Comparison of ENCODE assay signal across 9 cellular contexts in the genomic region with DNA sequence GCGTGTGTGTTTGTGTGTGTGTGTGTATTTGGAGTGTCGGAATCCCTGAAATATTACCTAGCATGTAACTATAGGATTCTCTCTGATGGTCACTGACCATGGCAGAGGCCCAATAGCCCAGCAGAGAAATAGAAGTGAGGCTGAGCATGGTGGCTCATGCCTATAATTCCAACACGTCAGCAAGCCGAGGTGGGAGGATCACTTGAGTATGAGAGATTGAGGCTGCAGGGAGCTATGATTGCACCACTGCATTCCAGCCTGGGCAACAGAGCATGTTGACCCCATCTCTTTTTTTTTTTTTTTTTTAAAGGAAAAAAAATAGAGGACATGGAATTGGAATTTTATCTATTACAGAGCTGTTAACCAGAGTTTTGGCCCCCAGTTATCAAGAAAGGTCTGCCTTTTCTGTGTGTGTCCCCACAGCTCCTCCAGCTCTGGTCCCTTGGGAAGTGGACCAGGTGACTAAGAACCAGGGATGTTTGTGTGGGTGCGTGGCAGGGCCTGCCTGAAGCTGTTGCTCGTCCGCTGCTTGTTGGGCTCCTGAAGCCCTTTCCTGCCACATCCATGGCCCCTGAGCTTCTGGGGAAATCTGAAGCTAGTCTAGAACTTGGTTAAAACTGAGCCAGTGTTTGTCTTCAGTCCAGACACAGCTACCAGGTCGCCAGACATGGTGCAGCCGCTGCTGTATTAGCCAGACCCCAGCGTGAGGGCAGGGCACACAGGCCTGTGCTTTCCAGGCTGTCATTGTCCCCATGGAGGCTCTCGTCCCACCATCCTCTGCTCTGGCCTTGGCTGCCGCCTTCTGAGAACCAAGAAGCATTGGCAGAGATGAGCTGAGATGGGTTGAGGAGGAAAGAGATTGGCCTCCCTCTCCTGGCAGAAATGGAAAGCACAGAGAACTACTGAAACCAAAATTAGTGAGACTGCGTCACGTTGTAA. TPM values are rescaled to one million over a fixed set of nuclear protein-coding genes. Genes with fewer than 3 reads are reported as not detected.
A peak's percentile ranks its signal among the peaks of the same experiment; 100 is the strongest.
DNase-seq lines count a peak whose midpoint lies in the region; ATAC-seq, FAIRE-seq and TF ChIP-seq lines count a peak whose summit lies in the region.
"Had no signal": no experiment of that assay in that cellular context is flagged by ENCODE, and none has a peak within 500 bp of the region (broad histone marks: within the 10 kb centered on the region; RNA-seq: fewer than 3 reads in every experiment).

No MANE protein-coding gene starts in this region.

- CTCF ChIA-PET in RWPE1 (lab: Yijun Ruan, JAX) = interaction anchor here (0.6 to 1.1 kb wide), 4 partner anchors 9 to 244 kb away, joined by 3 to 5 read pairs (median 5); no protein-coding TSS in a partner anchor

- ATAC-seq in pancreas = peak; percentile 53 to 86 (median 82)

- H3K36me3 ChIP-seq in pancreas = no peaks in the 10 kb centered on the region
- H3K36me3 ChIP-seq: BLaER1 treated with 17β-estradiol and CSF1 and Interleukin-3, amounts not matched to agents 10 nM and 100 nM had no signal

- intact Hi-C loops in pancreas (cut with DNase I) = loop anchor here in 1 of 3 donors (5.0 kb wide), 1 partner anchor 130 kb away; a partner anchor contains a TSS

- H3K9me3 ChIP-seq in pancreas = no peaks in the 10 kb centered on the region

- H3K27ac ChIP-seq in RWPE1 = no peak overlapping the region
- no peak overlapping the region for H3K27ac ChIP-seq in pancreas
- H3K27ac ChIP-seq: BLaER1 treated with 17β-estradiol and CSF1 and Interleukin-3, amounts not matched to agents 10 nM and 100 nM had no signal

- no peaks in the 10 kb centered on the region for H3K27me3 ChIP-seq in pancreas
- H3K27me3 ChIP-seq: BLaER1 treated with 17β-estradiol and CSF1 and Interleukin-3, amounts not matched to agents 10 nM and 100 nM had no signal

- no peak for FAIRE-seq in pancreas (lab: Jason Lieb, UNC)

- H3K4me3 ChIP-seq in fibroblast of villous mesenchyme (ENCODE audit: low read depth, low read length) (no peak overlapping the region), pancreas (no peak overlapping the region)
- H3K4me3 ChIP-seq: BLaER1 treated with 17β-estradiol and CSF1 and Interleukin-3, amounts not matched to agents 10 nM and 100 nM had no signal

- peaks cover 0 to 10% (median 3%) of the 10 kb centered on the region in 3 donors for H3K4me1 ChIP-seq in pancreas
- H3K4me1 ChIP-seq: BLaER1 treated with 17β-estradiol and CSF1 and Interleukin-3, amounts not matched to agents 10 nM and 100 nM had no signal

- POLR2A ChIA-PET in RWPE1 (lab: Yijun Ruan, JAX; ENCODE audit: low non-redundant PET) = no interaction called here

- TF ChIP-seq CTCF in RWPE1 (conservative IDR thresholded peaks at IDR 0.05; ENCODE audit: low read depth) (no peak), fibroblast of villous mesenchyme (IDR thresholded peaks at IDR 0.05; ENCODE audit: insufficient read depth, low read depth, low read length) (peak; percentile 75), pancreas (IDR thresholded peaks at IDR 0.05) (peak in 2 of 4 donors; percentile 34 to 37)

- 47 to 48% methylated on average over 14 of the region's 14 CpGs for WGBS in pancreas, 2 donors

- DNase-seq in NCI-H2107 treated with DMSO at 0.1 percent for 48 hours (lab: John Stamatoyannopoulos, UW; ENCODE audit: unreplicated experiment) = peak; percentile 41
- no peak for DNase-seq in NCI-H2107 (lab: John Stamatoyannopoulos, UW)
- peak; percentile 32 for DNase-seq in RWPE1 (ENCODE audit: low spot score)
- DNase-seq in fibroblast of villous mesenchyme (ENCODE audit: low read depth) = peak; percentile 77
- peak in 4 of 6 donors; percentile 13 to 41 (median 35) for DNase-seq in pancreas
- no peak for DNase-seq in DMS153 treated with DMSO at 0.1 percent for 48 hours (lab: John Stamatoyannopoulos, UW; ENCODE audit: unreplicated experiment)
- no peak for DNase-seq in GOT3 (lab: John Stamatoyannopoulos, UW)
- no peak for DNase-seq in NCI-H2081 treated with DMSO at 0.1 percent for 48 hours (lab: John Stamatoyannopoulos, UW)

RNA-seq across cellular contexts. Expression of a gene that starts 25.5 kb away (rescaled TPM):
- not detected in 2 replicates for total RNA-seq in fibroblast of villous mesenchyme
- total RNA-seq in pancreas = under 1 TPM in 3 of 6 donors, not detected in 3; 0.08 to 0.73 (median 0.28) TPM
- polyA plus RNA-seq in pancreas = not detected

RNA-seq across cellular contexts. Expression of a gene that starts 58.8 kb away (rescaled TPM):
- total RNA-seq in fibroblast of villous mesenchyme (0.32 TPM in 1 of 2 replicates, not detected in the other), pancreas (10 to 100 TPM in 2 of 6 donors, 1 to 10 TPM in 4; 1.1 to 23.4 (median 9.1) TPM)
- 1 to 10 TPM; 8.2 to 8.4 TPM for polyA plus RNA-seq in pancreas

Comparison
In these comparisons a context has a peak if more than half of its experiments do, and no peak if none do; other contexts are left out.
1. DNase-seq: peak in NCI-H2107 treated with DMSO at 0.1 percent for 48 hours (single experiment), RWPE1 (single experiment), fibroblast of villous mesenchyme (single experiment) and pancreas (4 of 6); none in NCI-H2107 (single experiment), DMS153 treated with DMSO at 0.1 percent for 48 hours (single experiment), GOT3 (single experiment) and NCI-H2081 treated with DMSO at 0.1 percent for 48 hours (single experiment).